Comparison of ENCODE assay signal across 8 cellular contexts in the genomic region with DNA sequence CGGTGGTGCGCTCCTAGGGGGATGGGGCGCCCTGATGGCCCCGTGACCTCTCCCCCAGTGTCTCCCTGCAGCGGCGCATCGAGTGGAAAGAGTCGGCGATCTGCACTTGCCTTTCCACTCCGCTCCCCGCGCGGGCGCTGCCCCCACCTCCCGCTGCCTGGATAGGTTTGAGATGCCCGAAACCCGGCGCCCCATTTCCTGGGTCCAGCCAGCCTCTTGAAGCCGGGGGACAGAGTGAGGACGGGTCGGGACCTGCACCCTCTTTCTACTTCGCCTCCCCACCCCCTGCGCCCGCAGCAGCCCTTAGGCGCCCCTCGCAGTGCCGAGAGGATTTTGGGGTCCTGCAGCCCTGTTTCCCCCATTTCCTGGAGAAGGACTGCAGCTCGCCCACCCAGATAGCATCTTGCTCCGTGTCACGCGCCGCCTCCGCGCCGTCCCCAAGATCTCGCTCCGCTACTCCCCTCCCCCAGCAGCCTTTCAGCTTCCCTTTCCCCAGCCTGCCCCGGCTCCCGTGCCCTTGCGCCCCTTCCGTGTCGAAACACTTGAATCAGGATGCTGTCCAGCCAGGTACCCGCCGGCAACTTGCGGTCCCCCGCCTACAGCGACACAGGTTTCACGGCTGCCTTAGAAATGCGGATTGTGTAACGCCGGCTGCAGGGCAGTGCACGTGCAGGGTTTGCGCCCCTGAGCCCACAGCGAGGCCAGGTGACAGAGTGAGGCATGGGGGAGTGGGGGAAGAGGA. TPM values are rescaled to one million over a fixed set of nuclear protein-coding genes. Genes with fewer than 3 reads are reported as not detected.
DNase-seq lines count a peak whose midpoint lies in the region; ATAC-seq and TF ChIP-seq lines count a peak whose summit lies in the region.

No MANE protein-coding gene starts in this region.

- H3K9me3 ChIP-seq in SU-DHL-6 (ENCODE audit: insufficient read depth, low read length) (no peaks in the 10 kb centered on the region), adrenal gland (replicated peaks in 1 of 3) (no peaks in the 10 kb centered on the region), right cardiac atrium (ENCODE audit: control insufficient read depth, low read length) (no peaks in the 10 kb centered on the region)

- WGBS in adrenal gland, 4 donors = 0 to 3% (median 1%) methylated on average over 23 to 54 of the region's 54 CpGs
- WGBS in right cardiac atrium = under 1% methylated on average over 54 of the region's 54 CpGs

- peak overlapping the region; percentile 100 for H2AFZ ChIP-seq in SU-DHL-6 (ENCODE audit: low read depth, low read length, severe bottlenecking)

- no peak for TF ChIP-seq CTCF in SU-DHL-6 (IDR thresholded peaks at IDR 0.05; ENCODE audit: insufficient read depth, low read length, poor library complexity, severe bottlenecking)
- no peak for TF ChIP-seq CTCF in adrenal gland (IDR thresholded peaks at IDR 0.05)

- H3K4me3 ChIP-seq in SU-DHL-6 (ENCODE audit: insufficient read depth, low read length, poor library complexity, severe bottlenecking) (peak overlapping the region; percentile 77), adrenal gland (peak overlapping the region; percentile 72 to 89 (median 76)), right cardiac atrium (ENCODE audit: low read length) (peak overlapping the region; percentile 79)

- H4K20me1 ChIP-seq in SU-DHL-6 (ENCODE audit: low read depth, low read length) = no peaks in the 10 kb centered on the region

- no peaks in the 10 kb centered on the region for H3F3A ChIP-seq in SU-DHL-6 (ENCODE audit: insufficient read depth)

- ATAC-seq in GM18511 (IDR thresholded peaks at IDR 0.05; ENCODE audit: unreplicated experiment) (peak; percentile 51), HG03097 (IDR thresholded peaks at IDR 0.05; ENCODE audit: low FRiP score, unreplicated experiment) (peak; percentile 17), right cardiac atrium (peak; percentile 67 to 77)

- peaks cover 8 to 31% of the 10 kb centered on the region in 2 donors for H3K4me1 ChIP-seq in adrenal gland (replicated peaks in 1 of 2)
- H3K4me1 ChIP-seq in right cardiac atrium (ENCODE audit: control insufficient read depth, insufficient read depth, low read length) = no peaks in the 10 kb centered on the region

- H3K27ac ChIP-seq in SU-DHL-6 (ENCODE audit: low read depth, low read length) (peak overlapping the region; percentile 76), adrenal gland (peak overlapping the region in 4 of 5 donors; percentile 68 to 90 (median 76)), right cardiac atrium (ENCODE audit: low read length) (peak overlapping the region; percentile 81)

- H3K79me2 ChIP-seq in SU-DHL-6 (ENCODE audit: insufficient read depth, low read length) = peaks cover 30% of the 10 kb centered on the region

- peak overlapping the region; percentile 98 for H3K4me2 ChIP-seq in SU-DHL-6 (ENCODE audit: low read depth, low read length, poor library complexity, severe bottlenecking)

- no peaks in the 10 kb centered on the region for H3K9me2 ChIP-seq in SU-DHL-6 (replicated peaks; ENCODE audit: insufficient read depth, low read length)

- DNase-seq in A172 (ENCODE audit: low spot score) (peak; percentile 30), adrenal gland (peak; percentile 65 to 80 (median 75)), right cardiac atrium (peak; percentile 61 to 88 (median 85)), putamen (ENCODE audit: low spot score) (peak; percentile 70), NCI-H774 (lab: John Stamatoyannopoulos, UW) (no peak)

- H3K36me3 ChIP-seq in SU-DHL-6 (ENCODE audit: low read length) (no peaks in the 10 kb centered on the region), adrenal gland (replicated peaks in 1 of 2) (no peaks in the 10 kb centered on the region)

- H3K9ac ChIP-seq in SU-DHL-6 (ENCODE audit: low read length) = peak overlapping the region; percentile 75

- H3K27me3 ChIP-seq in SU-DHL-6 (ENCODE audit: low read length) (no peaks in the 10 kb centered on the region), adrenal gland (no peaks in the 10 kb centered on the region), right cardiac atrium (ENCODE audit: control insufficient read depth, insufficient read depth) (no peaks in the 10 kb centered on the region)

- TF ChIP-seq POLR2A in adrenal gland (IDR thresholded peaks at IDR 0.05) = no peak

- intact Hi-C loops in adrenal gland (cut with DNase I) (loop anchor here in 1 of 2 donors (5.0 kb wide), 1 partner anchor 59 kb away; no protein-coding TSS in a partner anchor), right cardiac atrium (cut with DNase I) (loop anchor here in 2 of 4 donors (5.0 kb wide), 1 partner anchor 64 kb away; no protein-coding TSS in a partner anchor)

RNA-seq across cellular contexts. Expression of gene ABHD6, which starts 0.5 kb away (rescaled TPM):
- total RNA-seq in A172 (2014; rRNA removed; shearing (Covaris generic)) = 8.4 and 8.9 TPM in 2 replicates
- total RNA-seq in adrenal gland (10 to 100 TPM; 17.2 to 36.6 (median 27.8) TPM), right cardiac atrium (10 to 100 TPM in 3 of 4 donors, 1 to 10 TPM in 1; 6.1 to 13.4 (median 10.8) TPM)
- polyA plus RNA-seq in adrenal gland (10 to 100 TPM; 10.2 to 28.0 (median 14.6) TPM), right cardiac atrium (8.3 TPM)

RNA-seq across cellular contexts. Expression of gene DNASE1L3, which starts 27.3 kb away (rescaled TPM):
- not detected in 2 replicates for total RNA-seq in A172 (2014; rRNA removed; shearing (Covaris generic))
- 10 to 100 TPM; 42.9 to 83.9 (median 58.4) TPM for total RNA-seq in adrenal gland
- polyA plus RNA-seq in adrenal gland = 10 to 100 TPM; 29.2 to 57.6 (median 46.3) TPM
- total RNA-seq in right cardiac atrium = 10 to 100 TPM in 1 of 4 donors, 1 to 10 TPM in 3; 4.0 to 14.7 (median 6.3) TPM
- polyA plus RNA-seq in right cardiac atrium = 15.6 TPM

Comparison
In these comparisons a context has a peak if more than half of its experiments do, and no peak if none do; other contexts are left out.
1. ATAC-seq: peak in every context shown above with its lines; median percentile 72 in right cardiac atrium; 51 in GM18511; 17 in HG03097.